In the genomic region with DNA sequence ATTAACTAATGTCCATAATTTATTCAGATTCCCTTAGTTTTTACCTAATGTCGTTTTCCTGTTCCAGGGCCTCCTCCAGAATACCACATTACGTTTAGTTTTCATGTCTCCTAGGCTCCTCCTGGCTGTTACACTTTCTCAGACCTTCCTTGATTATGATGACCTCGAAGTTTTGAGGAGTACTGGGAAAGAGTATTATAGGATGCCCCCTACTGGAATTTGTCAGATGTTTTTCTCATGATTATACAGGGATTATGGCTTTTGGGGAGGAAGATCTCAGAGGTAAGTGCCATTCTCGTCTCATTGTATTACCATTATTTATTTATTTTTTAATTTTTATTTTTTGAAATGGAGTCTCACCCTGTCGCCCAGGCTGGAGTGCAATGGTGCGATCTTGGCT, we compare ENCODE assay signal across 8 cellular contexts. TPM values are rescaled to one million over a fixed set of nuclear protein-coding genes. Genes with fewer than 3 reads are reported as not detected.
DNase-seq lines count a peak whose midpoint lies in the region; ATAC-seq and TF ChIP-seq lines count a peak whose summit lies in the region.
"Had no signal": no experiment of that assay in that cellular context is flagged by ENCODE, and none has a peak within 500 bp of the region (broad histone marks: within the 10 kb centered on the region; RNA-seq: fewer than 3 reads in every experiment).

No MANE protein-coding gene starts in this region.

- TF ChIP-seq CTCF in GM12872 (IDR thresholded peaks at IDR 0.05; ENCODE audit: insufficient read depth, low read depth, low read length) (peak; percentile 30; the same call in 1 of the 3 replicates), chondrocyte (IDR thresholded peaks at IDR 0.05) (peak; percentile 71)

- no peaks in the 10 kb centered on the region for H3K36me3 Mint-ChIP-seq in chondrocyte (ENCODE audit: low read depth)
- no peaks in the 10 kb centered on the region for H3K36me3 Mint-ChIP-seq in T-helper 17 cell (ENCODE audit: low read depth)

- no peaks in the 10 kb centered on the region for H3K27me3 Mint-ChIP-seq in chondrocyte (ENCODE audit: low read depth)
- no peaks in the 10 kb centered on the region for H3K27me3 Mint-ChIP-seq in T-helper 17 cell

- H3K4me1 Mint-ChIP-seq in chondrocyte (ENCODE audit: low read depth) (peaks cover 11% of the 10 kb centered on the region), T-helper 17 cell (peaks cover 6% of the 10 kb centered on the region)

- H3K27ac Mint-ChIP-seq in chondrocyte (ENCODE audit: unreplicated experiment) (no peak overlapping the region), T-helper 17 cell (no peak overlapping the region)
- H3K27ac Mint-ChIP-seq: T-helper 1 cell treated with Interleukin-12 subunit alpha and Interleukin-12 subunit beta and Interleukin-4 antibody, amounts not matched to agents 30 μg/mL and 1 μg/mL, for 36 hours had no signal

- H3K4me3 Mint-ChIP-seq in chondrocyte (ENCODE audit: unreplicated experiment) (no peak overlapping the region), T-helper 17 cell (no peak overlapping the region)
- H3K4me3 Mint-ChIP-seq: T-helper 1 cell treated with Interleukin-12 subunit alpha and Interleukin-12 subunit beta and Interleukin-4 antibody, amounts not matched to agents 30 μg/mL and 1 μg/mL, for 36 hours had no signal

- no peaks in the 10 kb centered on the region for H3K9me3 Mint-ChIP-seq in chondrocyte (ENCODE audit: low read depth)
- H3K9me3 Mint-ChIP-seq: T-helper 1 cell treated with Interleukin-12 subunit alpha and Interleukin-12 subunit beta and Interleukin-4 antibody, amounts not matched to agents 30 μg/mL and 1 μg/mL, for 36 hours had no signal

- DNase-seq in NCI-H526 (lab: John Stamatoyannopoulos, UW), result peak; percentile 50 to 53
- no peak for DNase-seq in chondrocyte (ENCODE audit: low spot score)
- peak; percentile 4 for DNase-seq in midbrain (lab: John Stamatoyannopoulos, UW)
- no peak for DNase-seq in stimulated activated CD4-positive, alpha-beta T cell treated with anti-CD3 and anti-CD28 coated beads, Interleukin-12 subunit alpha, Interleukin-12 subunit beta, amount 100 ng/mL, for 4 hours
- no peak for DNase-seq in T-helper 17 cell

- H3K9me3 ChIP-seq in T-helper 17 cell (ENCODE audit: control insufficient read depth, low read length, poor library complexity, severe bottlenecking), result no peaks in the 10 kb centered on the region

- ATAC-seq in T-helper 17 cell (no peak), GM18867 (IDR thresholded peaks at IDR 0.05; ENCODE audit: unreplicated experiment) (no peak)

RNA-seq across cellular contexts. Expression of a gene that starts 17.7 kb away (rescaled TPM):
- total RNA-seq in chondrocyte (20.8 to 24.2 TPM (median 22.8 TPM) in 3 replicates), T-helper 17 cell (1 to 10 TPM; 2.9 to 3.0 TPM)

RNA-seq across cellular contexts. Expression of a gene that starts 24.6 kb away (rescaled TPM):
- total RNA-seq in chondrocyte (18.8 to 22.1 TPM (median 19.4 TPM) in 3 replicates), T-helper 17 cell (10 to 100 TPM; 34.3 to 45.2 TPM)

RNA-seq across cellular contexts. Expression of a gene that starts 49.4 kb away (rescaled TPM):
- total RNA-seq in chondrocyte (19.7 to 21.9 TPM (median 19.8 TPM) in 3 replicates), T-helper 17 cell (1 to 10 TPM; 3.4 to 7.2 TPM)

Comparison
In these comparisons a context has a peak if more than half of its experiments do, and no peak if none do; other contexts are left out.
1. DNase-seq: peak in NCI-H526 (2 of 2) and midbrain (single experiment); none in chondrocyte (single experiment), stimulated activated CD4-positive, alpha-beta T cell treated with anti-CD3 and anti-CD28 coated beads, Interleukin-12 subunit alpha, Interleukin-12 subunit beta, amount 100 ng/mL, for 4 hours (single experiment) and T-helper 17 cell (0 of 3).